Comparison of ENCODE assay signal across 8 cellular contexts in the genomic region with DNA sequence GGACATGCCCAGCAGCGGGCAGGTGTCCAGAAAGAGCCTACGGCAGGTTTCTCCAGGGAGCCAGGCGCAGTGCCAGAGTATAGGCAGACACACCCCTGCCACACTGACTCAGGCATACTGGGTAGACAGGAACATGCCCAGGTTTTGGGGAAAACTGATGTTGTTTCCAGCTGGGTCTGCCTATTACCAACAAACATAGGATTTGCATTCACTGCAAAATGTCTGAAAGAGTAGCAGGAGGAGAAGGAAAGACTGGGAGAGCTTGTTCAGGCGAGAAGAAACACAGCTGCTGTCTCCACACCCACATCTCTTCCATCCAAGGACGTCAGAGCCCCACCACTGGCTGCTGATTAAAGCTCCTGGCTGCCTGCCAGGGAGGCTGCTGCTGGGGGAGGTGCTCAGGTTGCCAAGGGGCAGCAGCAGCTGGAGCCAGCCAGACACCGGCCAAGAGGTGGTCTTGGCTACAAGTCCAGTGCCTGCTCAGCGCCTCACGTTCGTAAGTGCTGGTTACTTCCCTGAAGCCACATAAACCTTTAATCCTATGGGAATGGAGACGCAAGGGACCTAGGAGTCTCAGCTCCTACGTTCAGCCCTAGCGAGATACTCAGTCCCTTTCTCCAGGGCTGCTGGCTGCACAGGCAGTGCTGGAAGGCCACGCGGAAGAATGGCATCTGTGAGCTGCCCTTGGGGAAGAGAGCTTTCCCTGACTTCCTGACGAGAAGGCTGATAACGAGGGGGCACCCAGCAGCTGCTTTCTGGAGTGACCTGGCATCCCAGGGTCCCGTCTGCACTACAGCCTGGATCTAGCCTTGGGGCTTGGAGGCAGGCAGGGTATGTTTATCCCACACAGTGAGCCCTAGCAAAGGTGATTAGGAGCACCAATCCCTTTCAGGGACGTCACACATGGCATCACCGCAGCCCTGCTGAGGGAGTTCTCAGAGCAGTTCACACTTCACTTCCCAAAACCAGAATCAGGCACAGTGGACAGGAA. TPM values are rescaled to one million over a fixed set of nuclear protein-coding genes. Genes with fewer than 3 reads are reported as not detected.
DNase-seq lines count a peak whose midpoint lies in the region; ATAC-seq and TF ChIP-seq lines count a peak whose summit lies in the region.

No MANE protein-coding gene starts in this region.

- peaks cover 61% of the 10 kb centered on the region for H3K4me1 ChIP-seq in mucosa of stomach (ENCODE audit: control insufficient read depth, insufficient read depth, low read length)
- peaks cover 0 to 73% (median 29%) of the 10 kb centered on the region in 4 donors for H3K4me1 ChIP-seq in tibial nerve

- H3K4me3 ChIP-seq in epithelial cell of esophagus (ENCODE audit: low read length): peak overlapping the region; percentile 7
- H3K4me3 ChIP-seq in mucosa of stomach (ENCODE audit: low read length): no peak overlapping the region
- no peak overlapping the region for H3K4me3 ChIP-seq in tibial nerve

- 26 to 29% methylated on average over 19 of the region's 19 CpGs for WGBS in tibial nerve, 2 donors

- peak; percentile 59 to 61 for TF ChIP-seq EP300 in tibial nerve (IDR thresholded peaks at IDR 0.05)

- ATAC-seq in HG03039 (IDR thresholded peaks at IDR 0.05; ENCODE audit: unreplicated experiment): no peak
- ATAC-seq in HG02759 (IDR thresholded peaks at IDR 0.05; ENCODE audit: unreplicated experiment): no peak

- TF ChIP-seq CTCF in epithelial cell of esophagus (IDR thresholded peaks at IDR 0.05; ENCODE audit: insufficient read depth, low read depth, low read length, missing control alignments) (no peak), tibial nerve (IDR thresholded peaks at IDR 0.05) (no peak)

- TF ChIP-seq POLR2A in tibial nerve (IDR thresholded peaks at IDR 0.05): peak in 1 of 2 donors; percentile 17

- H3K27ac ChIP-seq in tibial nerve: peak overlapping the region; percentile 28 to 87 (median 50)

- H3K36me3 ChIP-seq in mucosa of stomach (ENCODE audit: control insufficient read depth, insufficient read depth, low read length): no peaks in the 10 kb centered on the region
- H3K36me3 ChIP-seq in tibial nerve: no peaks in the 10 kb centered on the region

- H3K27me3 ChIP-seq in mucosa of stomach (ENCODE audit: control insufficient read depth, insufficient read depth, low read length) (peaks cover 4% of the 10 kb centered on the region), tibial nerve (no peaks in the 10 kb centered on the region)

- H3K9ac ChIP-seq in mucosa of stomach (ENCODE audit: low read length): peak overlapping the region; percentile 36

- H3K9me3 ChIP-seq in mucosa of stomach (ENCODE audit: control insufficient read depth, low read length) (no peaks in the 10 kb centered on the region), tibial nerve (no peaks in the 10 kb centered on the region)

- DNase-seq in ELR (ENCODE audit: low read depth) (peak; percentile 76), NCI-H2107 (lab: John Stamatoyannopoulos, UW) (peak; percentile 46), epithelial cell of esophagus (ENCODE audit: low read depth) (peak; percentile 88), tibial nerve (ENCODE audit: low spot score in 2 of 2) (peak; percentile 63 to 69)
- DNase-seq in activated CD4-positive, alpha-beta T cell treated with anti-CD3 and anti-CD28 coated beads for 4 hours: peak; percentile 47 to 53

RNA-seq across cellular contexts. Expression of a gene that starts 58.1 kb away (rescaled TPM):
- 10 to 100 TPM; 33.3 to 73.9 (median 63.1) TPM for total RNA-seq in tibial nerve
